In genomic region chr12:56404227-56404626, GRCh38 we compare ENCODE assay signal across 2 cellular contexts.
TF ChIP-seq lines count a peak whose summit lies in the region.

No MANE protein-coding gene starts in this region.

TF ChIP-seq in A549, 52 proteins besides CTCF, POLR2A, EP300 and RAD21:
- TF ChIP-seq USF2 (IDR thresholded peaks at IDR 0.05) = peak; percentile 44; the same call in 1 of the 2 replicates
TF ChIP-seq in A549: peak in this region for 1; not testable (repeated sequence) for 51.

TF ChIP-seq in K562, 482 proteins besides CTCF, POLR2A, EP300 and RAD21:
- 0 out of 2 replicates have a peak, but pooled peaks have one; percentile 26 for TF ChIP-seq CBFA2T2 (conservative IDR thresholded peaks at IDR 0.05)
- TF ChIP-seq RAD51 (IDR thresholded peaks at IDR 0.05; ENCODE audit: borderline replicate concordance, low read depth) = peak; percentile 62
- TF ChIP-seq, protein P1, sequence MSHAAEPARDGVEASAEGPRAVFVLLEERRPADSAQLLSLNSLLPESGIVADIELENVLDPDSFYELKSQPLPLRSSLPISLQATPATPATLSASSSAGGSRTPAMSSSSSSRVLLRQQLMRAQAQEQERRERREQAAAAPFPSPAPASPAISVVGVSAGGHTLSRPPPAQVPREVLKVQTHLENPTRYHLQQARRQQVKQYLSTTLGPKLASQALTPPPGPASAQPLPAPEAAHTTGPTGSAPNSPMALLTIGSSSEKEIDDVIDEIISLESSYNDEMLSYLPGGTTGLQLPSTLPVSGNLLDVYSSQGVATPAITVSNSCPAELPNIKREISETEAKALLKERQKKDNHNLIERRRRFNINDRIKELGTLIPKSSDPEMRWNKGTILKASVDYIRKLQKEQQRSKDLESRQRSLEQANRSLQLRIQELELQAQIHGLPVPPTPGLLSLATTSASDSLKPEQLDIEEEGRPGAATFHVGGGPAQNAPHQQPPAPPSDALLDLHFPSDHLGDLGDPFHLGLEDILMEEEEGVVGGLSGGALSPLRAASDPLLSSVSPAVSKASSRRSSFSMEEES (CRISPR knock-in tag; IDR thresholded peaks at IDR 0.05) = peak; percentile 81
